16 cellular contexts compared by ENCODE assay signal in the genomic region with DNA sequence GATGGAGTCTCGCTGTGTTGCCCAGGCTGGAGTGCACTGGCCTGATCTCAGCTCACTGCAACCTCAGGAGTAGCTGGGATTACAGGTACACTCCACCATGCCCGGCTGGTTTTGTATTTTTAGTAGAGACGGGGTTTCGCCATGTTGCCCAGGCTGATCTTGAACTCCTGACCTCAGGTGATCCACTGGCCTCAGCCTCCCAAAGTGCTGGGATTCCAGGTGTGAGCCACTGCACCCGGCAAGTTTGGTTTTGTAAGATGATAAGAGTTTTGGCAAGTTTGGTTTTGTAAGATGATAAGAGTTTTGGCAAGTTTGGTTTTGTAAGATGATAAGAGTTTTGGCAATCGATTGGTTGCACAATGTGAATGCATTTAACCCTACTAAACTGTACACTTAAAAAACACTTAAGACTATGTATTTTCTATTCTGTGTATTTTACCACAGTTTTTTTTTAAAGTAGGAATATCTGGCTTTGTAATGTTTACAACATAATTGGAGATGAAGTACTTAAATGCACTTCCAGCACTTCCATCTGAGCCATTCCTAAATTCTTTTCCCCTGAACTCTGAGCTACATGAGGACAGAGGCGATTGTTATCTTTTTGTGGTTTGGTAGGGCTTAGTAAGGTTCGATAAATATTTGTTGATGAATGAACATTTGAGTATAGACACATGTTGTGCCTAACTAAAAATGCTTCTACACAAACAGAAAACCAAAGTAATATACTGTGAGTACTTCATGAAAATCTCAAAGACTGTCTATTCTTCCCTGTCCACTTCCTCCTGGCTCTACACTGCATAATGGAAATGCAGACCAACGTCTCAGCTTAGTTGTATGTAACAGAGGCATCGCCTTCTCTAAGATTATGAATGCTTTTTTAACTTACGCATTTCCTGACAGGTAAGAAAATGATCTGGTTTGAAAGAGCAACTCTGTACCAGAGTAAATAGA. TPM values are rescaled to one million over a fixed set of nuclear protein-coding genes. Genes with fewer than 3 reads are reported as not detected.
DNase-seq lines count a peak whose midpoint lies in the region; ATAC-seq and TF ChIP-seq lines count a peak whose summit lies in the region.
"Had no signal": no experiment of that assay in that cellular context is flagged by ENCODE, and none has a peak within 500 bp of the region (broad histone marks: within the 10 kb centered on the region; RNA-seq: fewer than 3 reads in every experiment).

No MANE protein-coding gene starts in this region.

- no peaks in the 10 kb centered on the region for H3K79me2 ChIP-seq in GM23248 (ENCODE audit: insufficient read depth)
- H3K79me2 ChIP-seq: parathyroid adenoma had no signal

- H3K9me3 ChIP-seq in GM23248 (ENCODE audit: low read depth) = no peaks in the 10 kb centered on the region
- no peaks in the 10 kb centered on the region for H3K9me3 ChIP-seq in right lobe of liver
- H3K9me3 ChIP-seq: adrenal gland had no signal

- no peaks in the 10 kb centered on the region for H4K20me1 ChIP-seq in GM23248 (ENCODE audit: insufficient read depth)

- H3F3A ChIP-seq in GM23248 (ENCODE audit: insufficient read depth) = peaks cover 5% of the 10 kb centered on the region

- TF ChIP-seq POLR2A in right lobe of liver (IDR thresholded peaks at IDR 0.05) = no peak

- in situ Hi-C loops in GM23248 (cut with MboI) = no loop called here
- in situ Hi-C loops in GM13977 (cut with MboI; ENCODE audit: low pct_unique_long_range_greater_than_20kb, low sequenced_read_pairs, unreplicated experiment) = no loop called here

- H3K4me3 ChIP-seq in AG10803 (ENCODE audit: low read length) (no peak overlapping the region), GM23248 (no peak overlapping the region), right lobe of liver (no peak overlapping the region)
- H3K4me3 ChIP-seq: adrenal gland had no signal

- TF ChIP-seq CTCF in AG10803 (conservative IDR thresholded peaks at IDR 0.05; ENCODE audit: low read length) (no peak), right lobe of liver (IDR thresholded peaks at IDR 0.05) (no peak), GM13977 (IDR thresholded peaks at IDR 0.05; ENCODE audit: extremely low read depth, insufficient read depth, missing control alignments) (no peak)

- no peak overlapping the region for H3K9ac ChIP-seq in GM23248
- H3K9ac ChIP-seq: parathyroid adenoma had no signal

- H2AFZ ChIP-seq in GM23248 = no peak overlapping the region
- H2AFZ ChIP-seq: parathyroid adenoma had no signal

- no peaks in the 10 kb centered on the region for H3K9me2 ChIP-seq in GM23248 (ENCODE audit: insufficient read depth)

- H3K36me3 ChIP-seq in GM23248 (ENCODE audit: low read depth) (no peaks in the 10 kb centered on the region), right lobe of liver (peaks cover 0 to 23% (median 14%) of the 10 kb centered on the region in 4 donors)

- ATAC-seq in right lobe of liver = peak; percentile 28 to 59 (median 38)
- no peak for ATAC-seq in GM19452 (IDR thresholded peaks at IDR 0.05; ENCODE audit: unreplicated experiment)
- ATAC-seq in HG03469 (IDR thresholded peaks at IDR 0.05; ENCODE audit: unreplicated experiment) = no peak

- intact Hi-C loops in right lobe of liver (cut with DNase I) = no loop called here

- H3K4me2 ChIP-seq in GM23248 (ENCODE audit: unreplicated experiment) = no peak overlapping the region

- DNase-seq in AG10803 (ENCODE audit: low read depth) (peak; percentile 50), GM23248 (peak; percentile 19), amniotic epithelial cell (ENCODE audit: low read depth) (peak; percentile 94), right lobe of liver (peak in 1 of 3 donors; percentile 53), cortex of kidney (lab: John Stamatoyannopoulos, UW) (no peak), GM13977 (ENCODE audit: low spot score) (no peak)
- DNase-seq: activated CD4-positive, CD25-positive, alpha-beta regulatory T cell; effector memory CD4-positive, alpha-beta T cell; mammary epithelial cell; NCI-H187 treated with DMSO at 0.1 percent for 48 hours; SHP77 treated with DMSO at 0.1 percent for 48 hours; stimulated activated naive CD4-positive, alpha-beta T cell treated with Interleukin-2 at 50 U/mL for 16 hours had no signal

- WGBS in GM23248 (ENCODE audit: low coverage in 1 of 2, low lambda C conversion rate in 2 of 2, missing lambda C conversion rate in 2 of 2), 2 experiments = 83 to 84% methylated on average over 11 of the region's 11 CpGs
- WGBS in right lobe of liver (ENCODE audit: insufficient coverage, low coverage, low lambda C conversion rate, missing lambda C conversion rate) = 39% methylated on average over 10 of the region's 11 CpGs

- 0 out of 2 replicates have a peak, but pooled peaks cover 11% of the 10 kb centered on the region for H3K4me1 ChIP-seq in GM23248 (ENCODE audit: insufficient read depth)
- H3K4me1 ChIP-seq in right lobe of liver = peaks cover 0 to 44% (median 20%) of the 10 kb centered on the region in 4 donors
- H3K4me1 ChIP-seq: parathyroid adenoma had no signal

- H3K27me3 ChIP-seq in GM23248 (replicated peaks; ENCODE audit: insufficient read depth) (no peaks in the 10 kb centered on the region), right lobe of liver (no peaks in the 10 kb centered on the region)
- H3K27me3 ChIP-seq: adrenal gland had no signal

- H3K27ac ChIP-seq in GM23248 = no peak overlapping the region
- H3K27ac ChIP-seq in right lobe of liver = peak overlapping the region in 2 of 3 donors; percentile 4 to 28
- H3K27ac ChIP-seq: parathyroid adenoma had no signal

RNA-seq across cellular contexts. Expression of a gene that starts 18.8 kb away (rescaled TPM):
- total RNA-seq in GM23248 (2014; rRNA removed; shearing (Covaris generic)) = 9.0 and 15.8 TPM in 2 replicates
- 7.4 and 10.1 TPM in 2 replicates for polyA plus RNA-seq in GM23248 (2016; fragmentation: Nextera tagmentation; extraction: Ambion mirVana)
- 10 to 100 TPM; 22.6 to 40.5 (median 30.7) TPM for total RNA-seq in right lobe of liver

RNA-seq across cellular contexts. Expression of a gene that starts 56.8 kb away (rescaled TPM):
- 0.32 and 0.76 TPM in 2 replicates for total RNA-seq in GM23248 (2014; rRNA removed; shearing (Covaris generic))
- polyA plus RNA-seq in GM23248 (2016; fragmentation: Nextera tagmentation; extraction: Ambion mirVana) = 0.20 and 0.24 TPM in 2 replicates
- total RNA-seq in right lobe of liver = under 1 TPM in 1 of 6 experiments, not detected in 5; 0.43 TPM
- total RNA-seq: mammary epithelial cell had no signal
- polyA plus RNA-seq: mammary epithelial cell had no signal

Comparison
In these comparisons a context has a peak if more than half of its experiments do, and no peak if none do; other contexts are left out.
1. DNase-seq: peak in AG10803 (single experiment), GM23248 (single experiment) and amniotic epithelial cell (single experiment); none in cortex of kidney (single experiment) and GM13977 (single experiment).
2. ATAC-seq: peak in right lobe of liver (4 of 4); none in GM19452 (single experiment) and HG03469 (single experiment).